In genomic region chr4:118883861-118884260, GRCh38 we compare ENCODE assay signal across 1 cellular context.
TF ChIP-seq lines count a peak whose summit lies in the region.

No MANE protein-coding gene starts in this region.

TF ChIP-seq in SK-N-SH treated with all-trans-retinoic acid at 6 μM for 48 hours, 23 proteins besides CTCF, POLR2A, EP300 and RAD21 (continued from another document):
- TF ChIP-seq, protein P1, sequence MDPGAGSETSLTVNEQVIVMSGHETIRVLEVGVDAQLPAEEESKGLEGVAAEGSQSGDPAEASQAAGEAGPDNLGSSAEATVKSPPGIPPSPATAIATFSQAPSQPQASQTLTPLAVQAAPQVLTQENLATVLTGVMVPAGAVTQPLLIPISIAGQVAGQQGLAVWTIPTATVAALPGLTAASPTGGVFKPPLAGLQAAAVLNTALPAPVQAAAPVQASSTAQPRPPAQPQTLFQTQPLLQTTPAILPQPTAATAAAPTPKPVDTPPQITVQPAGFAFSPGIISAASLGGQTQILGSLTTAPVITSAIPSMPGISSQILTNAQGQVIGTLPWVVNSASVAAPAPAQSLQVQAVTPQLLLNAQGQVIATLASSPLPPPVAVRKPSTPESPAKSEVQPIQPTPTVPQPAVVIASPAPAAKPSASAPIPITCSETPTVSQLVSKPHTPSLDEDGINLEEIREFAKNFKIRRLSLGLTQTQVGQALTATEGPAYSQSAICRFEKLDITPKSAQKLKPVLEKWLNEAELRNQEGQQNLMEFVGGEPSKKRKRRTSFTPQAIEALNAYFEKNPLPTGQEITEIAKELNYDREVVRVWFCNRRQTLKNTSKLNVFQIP (CRISPR knock-in tag; IDR thresholded peaks at IDR 0.05; ENCODE audit: borderline replicate concordance, low read depth) = no peak
- no peak for TF ChIP-seq ZNF565 (CRISPR knock-in tag; conservative IDR thresholded peaks at IDR 0.05; ENCODE audit: low read depth)
- no peak for TF ChIP-seq ZFP30 (CRISPR knock-in tag; IDR thresholded peaks at IDR 0.05)
- TF ChIP-seq OSR1 (CRISPR knock-in tag; IDR thresholded peaks at IDR 0.05) = no peak
- no peak for TF ChIP-seq TOX (CRISPR knock-in tag; IDR thresholded peaks at IDR 0.05; ENCODE audit: borderline replicate concordance)
- no peak for TF ChIP-seq RARB (CRISPR knock-in tag; IDR thresholded peaks at IDR 0.05)
- no peak for TF ChIP-seq TCF4 (CRISPR knock-in tag; IDR thresholded peaks at IDR 0.05; ENCODE audit: borderline replicate concordance)
- TF ChIP-seq ISL1 (CRISPR knock-in tag; IDR thresholded peaks at IDR 0.05) = no peak
- TF ChIP-seq ZNF70 (CRISPR knock-in tag; IDR thresholded peaks at IDR 0.05) = no peak
- TF ChIP-seq, protein P2, sequence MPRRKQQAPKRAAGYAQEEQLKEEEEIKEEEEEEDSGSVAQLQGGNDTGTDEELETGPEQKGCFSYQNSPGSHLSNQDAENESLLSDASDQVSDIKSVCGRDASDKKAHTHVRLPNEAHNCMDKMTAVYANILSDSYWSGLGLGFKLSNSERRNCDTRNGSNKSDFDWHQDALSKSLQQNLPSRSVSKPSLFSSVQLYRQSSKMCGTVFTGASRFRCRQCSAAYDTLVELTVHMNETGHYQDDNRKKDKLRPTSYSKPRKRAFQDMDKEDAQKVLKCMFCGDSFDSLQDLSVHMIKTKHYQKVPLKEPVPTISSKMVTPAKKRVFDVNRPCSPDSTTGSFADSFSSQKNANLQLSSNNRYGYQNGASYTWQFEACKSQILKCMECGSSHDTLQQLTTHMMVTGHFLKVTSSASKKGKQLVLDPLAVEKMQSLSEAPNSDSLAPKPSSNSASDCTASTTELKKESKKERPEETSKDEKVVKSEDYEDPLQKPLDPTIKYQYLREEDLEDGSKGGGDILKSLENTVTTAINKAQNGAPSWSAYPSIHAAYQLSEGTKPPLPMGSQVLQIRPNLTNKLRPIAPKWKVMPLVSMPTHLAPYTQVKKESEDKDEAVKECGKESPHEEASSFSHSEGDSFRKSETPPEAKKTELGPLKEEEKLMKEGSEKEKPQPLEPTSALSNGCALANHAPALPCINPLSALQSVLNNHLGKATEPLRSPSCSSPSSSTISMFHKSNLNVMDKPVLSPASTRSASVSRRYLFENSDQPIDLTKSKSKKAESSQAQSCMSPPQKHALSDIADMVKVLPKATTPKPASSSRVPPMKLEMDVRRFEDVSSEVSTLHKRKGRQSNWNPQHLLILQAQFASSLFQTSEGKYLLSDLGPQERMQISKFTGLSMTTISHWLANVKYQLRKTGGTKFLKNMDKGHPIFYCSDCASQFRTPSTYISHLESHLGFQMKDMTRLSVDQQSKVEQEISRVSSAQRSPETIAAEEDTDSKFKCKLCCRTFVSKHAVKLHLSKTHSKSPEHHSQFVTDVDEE (CRISPR knock-in tag; IDR thresholded peaks at IDR 0.05) = no peak
- TF ChIP-seq BACH2 (CRISPR knock-in tag; IDR thresholded peaks at IDR 0.05; ENCODE audit: borderline replicate concordance) = no peak
- TF ChIP-seq PPARA (CRISPR knock-in tag; IDR thresholded peaks at IDR 0.05; ENCODE audit: borderline replicate concordance) = no peak
- no peak for TF ChIP-seq ZNF8 (CRISPR knock-in tag; IDR thresholded peaks at IDR 0.05)
- TF ChIP-seq, protein P3, sequence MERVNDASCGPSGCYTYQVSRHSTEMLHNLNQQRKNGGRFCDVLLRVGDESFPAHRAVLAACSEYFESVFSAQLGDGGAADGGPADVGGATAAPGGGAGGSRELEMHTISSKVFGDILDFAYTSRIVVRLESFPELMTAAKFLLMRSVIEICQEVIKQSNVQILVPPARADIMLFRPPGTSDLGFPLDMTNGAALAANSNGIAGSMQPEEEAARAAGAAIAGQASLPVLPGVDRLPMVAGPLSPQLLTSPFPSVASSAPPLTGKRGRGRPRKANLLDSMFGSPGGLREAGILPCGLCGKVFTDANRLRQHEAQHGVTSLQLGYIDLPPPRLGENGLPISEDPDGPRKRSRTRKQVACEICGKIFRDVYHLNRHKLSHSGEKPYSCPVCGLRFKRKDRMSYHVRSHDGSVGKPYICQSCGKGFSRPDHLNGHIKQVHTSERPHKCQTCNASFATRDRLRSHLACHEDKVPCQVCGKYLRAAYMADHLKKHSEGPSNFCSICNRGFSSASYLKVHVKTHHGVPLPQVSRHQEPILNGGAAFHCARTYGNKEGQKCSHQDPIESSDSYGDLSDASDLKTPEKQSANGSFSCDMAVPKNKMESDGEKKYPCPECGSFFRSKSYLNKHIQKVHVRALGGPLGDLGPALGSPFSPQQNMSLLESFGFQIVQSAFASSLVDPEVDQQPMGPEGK (CRISPR knock-in tag; IDR thresholded peaks at IDR 0.05; ENCODE audit: borderline replicate concordance) = no peak
TF ChIP-seq in SK-N-SH treated with all-trans-retinoic acid at 6 μM for 48 hours: peak in this region for 0.
